In genomic region chr12:94791933-94792332, GRCh38 we compare ENCODE assay signal across 24 cellular contexts.
"Had no signal": no experiment of that assay in that cellular context is flagged by ENCODE, and none has a peak within 500 bp of the region (broad histone marks: within the 10 kb centered on the region; RNA-seq: fewer than 3 reads in every experiment).

No MANE protein-coding gene starts in this region.

- H3K36me3 Mint-ChIP-seq: immature natural killer cell; naive thymus-derived CD8-positive, alpha-beta T cell had no signal

- H3K27me3 Mint-ChIP-seq: stimulated activated naive B cell treated with anti-CD40 and anti-IgM and Interleukin-4, amounts not matched to agents 10 μg/mL and 1 μg/mL and 100 μg/mL, for 72 hours had no signal

- H3K4me3 ChIP-seq: left lung, lower lobe of right lung, pancreas, right atrium auricular region, right lobe of liver, stomach, testis, thyroid gland, transverse colon, upper lobe of left lung, vagina had no signal

- H3K9me3 ChIP-seq: left lung, lower lobe of right lung, pancreas, right atrium auricular region, right lobe of liver, stomach, testis, thyroid gland, transverse colon, upper lobe of left lung, vagina had no signal

- H3K4me1 ChIP-seq: left lung, lower lobe of right lung, pancreas, right atrium auricular region, right lobe of liver, stomach, vagina had no signal

- H3K27me3 ChIP-seq: left lung, pancreas, right atrium auricular region, right lobe of liver, stomach, testis, thyroid gland, transverse colon, upper lobe of left lung, vagina had no signal

- H3K36me3 ChIP-seq: left lung, lower lobe of right lung, pancreas, right atrium auricular region, right lobe of liver, stomach, thyroid gland, transverse colon, upper lobe of left lung, vagina had no signal

- DNase-seq: immature natural killer cell; kidney; left colon; left lung; lower lobe of right lung; mammary epithelial cell; mesenchymal stem cell; naive thymus-derived CD8-positive, alpha-beta T cell; nephron progenitor cell; pancreas; right lobe of liver; stimulated activated CD4-positive, alpha-beta T cell treated with anti-CD3 and anti-CD28 coated beads, Interleukin-12 subunit alpha, Interleukin-12 subunit beta, amount 100 ng/mL, for 4 hours; stimulated activated CD4-positive, alpha-beta T cell treated with anti-CD3 and anti-CD28 coated beads, Interleukin-15, amount 100 ng/mL, for 24 hours; stimulated activated CD4-positive, alpha-beta T cell treated with anti-CD3 and anti-CD28 coated beads, Interleukin-2, amount 100 ng/mL, for 24 hours; stimulated activated CD4-positive, alpha-beta T cell treated with anti-CD3 and anti-CD28 coated beads, Interleukin-4, amount 100 ng/mL, for 1 hour; stimulated activated naive B cell treated with anti-CD40 and anti-IgM and Interleukin-4, amounts not matched to agents 10 μg/mL and 1 μg/mL and 100 μg/mL, for 72 hours; stimulated activated naive CD8-positive, alpha-beta T cell treated with anti-CD3 and anti-CD28 coated beads, Interleukin-15, Interleukin-2, amounts not matched to agents 100 U/mL and 50 U/mL, for 24 hours; stomach; testis; thyroid gland; transverse colon; upper lobe of left lung had no signal

- H3K4me3 Mint-ChIP-seq: immature natural killer cell; naive thymus-derived CD8-positive, alpha-beta T cell; nephron progenitor cell had no signal

- H3K27ac ChIP-seq: left lung, lower lobe of right lung, pancreas, right atrium auricular region, right lobe of liver, stomach, testis, thyroid gland, transverse colon, upper lobe of left lung, vagina had no signal

- H3K27ac Mint-ChIP-seq: immature natural killer cell; naive thymus-derived CD8-positive, alpha-beta T cell had no signal

- H3K9me3 Mint-ChIP-seq: immature natural killer cell; naive thymus-derived CD8-positive, alpha-beta T cell; nephron progenitor cell; stimulated activated naive B cell treated with anti-CD40 and anti-IgM and Interleukin-4, amounts not matched to agents 10 μg/mL and 1 μg/mL and 100 μg/mL, for 72 hours had no signal

- ATAC-seq: left colon; naive thymus-derived CD8-positive, alpha-beta T cell; stimulated activated naive CD8-positive, alpha-beta T cell treated with anti-CD3 and anti-CD28 coated beads, Interleukin-15, Interleukin-2, amounts not matched to agents 100 U/mL and 50 U/mL, for 24 hours had no signal
